ENCODE assay signal across 8 cellular contexts in the genomic region with DNA sequence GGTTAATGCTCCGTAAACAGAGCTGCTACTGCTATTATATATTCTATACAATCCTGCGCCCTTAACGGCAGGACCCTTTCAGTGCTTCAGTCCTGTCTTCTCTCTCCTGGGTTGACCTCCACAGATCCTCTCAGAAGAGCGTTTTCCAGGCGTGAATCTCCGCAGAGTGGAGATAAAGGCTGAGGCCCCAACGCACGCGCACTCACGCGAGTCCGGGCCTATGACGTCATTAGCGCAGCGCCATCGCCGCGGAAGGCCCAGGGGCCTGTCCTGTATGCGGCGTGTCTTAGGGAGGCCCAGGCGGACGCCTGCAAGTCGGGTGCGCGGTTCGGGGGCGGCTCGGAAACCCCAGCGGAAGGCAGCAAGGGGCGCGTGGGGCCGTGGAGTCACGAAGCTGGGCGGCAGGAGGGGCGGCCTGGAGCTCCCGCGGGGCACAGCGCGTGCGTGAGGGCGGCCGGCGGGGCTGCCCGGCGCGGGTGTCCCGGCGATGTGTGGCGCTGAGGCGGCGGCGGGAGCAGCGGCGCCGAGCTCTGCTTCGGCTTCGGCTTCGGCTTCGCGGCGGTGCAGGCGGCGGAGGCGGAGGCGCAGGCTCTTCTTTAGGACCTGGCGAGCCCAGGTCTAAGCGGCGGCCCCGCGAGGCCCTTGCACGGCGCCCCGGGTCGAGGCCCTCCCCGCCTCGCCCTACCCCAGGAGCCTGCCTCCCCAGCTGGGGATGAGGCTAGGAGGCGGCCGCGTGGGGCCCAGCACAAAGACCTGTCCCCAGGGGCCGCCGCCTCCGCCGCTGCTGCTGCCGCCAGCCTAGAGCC. TPM values are rescaled to one million over a fixed set of nuclear protein-coding genes. Genes with fewer than 3 reads are reported as not detected.
DNase-seq lines count a peak whose midpoint lies in the region; ATAC-seq and TF ChIP-seq lines count a peak whose summit lies in the region.

A gene with protein sequence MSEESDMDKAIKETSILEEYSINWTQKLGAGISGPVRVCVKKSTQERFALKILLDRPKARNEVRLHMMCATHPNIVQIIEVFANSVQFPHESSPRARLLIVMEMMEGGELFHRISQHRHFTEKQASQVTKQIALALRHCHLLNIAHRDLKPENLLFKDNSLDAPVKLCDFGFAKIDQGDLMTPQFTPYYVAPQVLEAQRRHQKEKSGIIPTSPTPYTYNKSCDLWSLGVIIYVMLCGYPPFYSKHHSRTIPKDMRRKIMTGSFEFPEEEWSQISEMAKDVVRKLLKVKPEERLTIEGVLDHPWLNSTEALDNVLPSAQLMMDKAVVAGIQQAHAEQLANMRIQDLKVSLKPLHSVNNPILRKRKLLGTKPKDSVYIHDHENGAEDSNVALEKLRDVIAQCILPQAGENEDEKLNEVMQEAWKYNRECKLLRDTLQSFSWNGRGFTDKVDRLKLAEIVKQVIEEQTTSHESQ (plus strand): TSS at position 479 of the 806 bp plus-strand sequence. CDS start 506 bp downstream, outside the sequence.

- CTCF ChIA-PET in BJ (lab: Yijun Ruan, JAX): interaction anchor here (0.9 to 2.1 kb wide), 3 partner anchors 16 to 29 kb away, joined by 3 to 8 read pairs (median 5); no protein-coding TSS in a partner anchor

- peak; percentile 47 for ATAC-seq in HG03457 (IDR thresholded peaks at IDR 0.05; ENCODE audit: unreplicated experiment)

- H3K36me3 ChIP-seq in BJ (ENCODE audit: control insufficient read depth, insufficient read depth, low read length): no peaks in the 10 kb centered on the region

- H3K27ac ChIP-seq in cingulate gyrus (ENCODE audit: low read depth, low read length): peak within 1 kb of the TSS; percentile 94

- no peak for TF ChIP-seq CTCF in BJ (IDR thresholded peaks at IDR 0.05; ENCODE audit: insufficient read depth, low read depth, low read length)

- POLR2A ChIA-PET in BJ (lab: Charles Lee): no interaction called here

- H3K4me3 ChIP-seq in BJ (ENCODE audit: low read depth, low read length): peak within 1 kb of the TSS; percentile 57

- no peaks in the 10 kb centered on the region for H3K27me3 ChIP-seq in BJ (ENCODE audit: control insufficient read depth, insufficient read depth, low read length)

- peak; percentile 61 for DNase-seq in BJ (ENCODE audit: low read depth)
- peak; percentile 89 for DNase-seq in GM19240 (ENCODE audit: insufficient read length, low spot score)
- DNase-seq in NCI-H524 treated with DMSO at 0.1 percent for 48 hours (lab: John Stamatoyannopoulos, UW): peak; percentile 64
- peak; percentile 97 to 98 for DNase-seq in activated CD4-positive, alpha-beta T cell treated with anti-CD3 and anti-CD28 coated beads for 4 hours
- DNase-seq in kidney tubule cell (ENCODE audit: low spot score): peak; percentile 96
- peak; percentile 89 to 97 for DNase-seq in stimulated activated CD4-positive, alpha-beta T cell treated with anti-CD3 and anti-CD28 coated beads, Interleukin-1b, Interleukin-23, amount 100 ng/mL, for 1 hour (ENCODE audit: low read depth in 2 of 2)

RNA-seq across cellular contexts. Expression of the gene that starts here (rescaled TPM):
- polyA plus RNA-seq in BJ (2011; rRNA removed): 32.5 and 32.9 TPM in 2 replicates
- polyA minus RNA-seq in BJ (2011; rRNA and poly(A)+ RNA removed): 17.6 and 18.7 TPM in 2 replicates

Comparison
In these comparisons a context has a peak if more than half of its experiments do, and no peak if none do; other contexts are left out.
1. Peak in every context shown above with its lines: DNase-seq, ATAC-seq, H3K4me3 ChIP-seq and H3K27ac ChIP-seq.